14 cellular contexts compared by ENCODE assay signal in genomic region chr22:19820880-19821522, GRCh38. TPM values are rescaled to one million over a fixed set of nuclear protein-coding genes. Genes with fewer than 3 reads are reported as not detected.
DNase-seq lines count a peak whose midpoint lies in the region; ATAC-seq and TF ChIP-seq lines count a peak whose summit lies in the region.
"Had no signal": no experiment of that assay in that cellular context is flagged by ENCODE, and none has a peak within 500 bp of the region (broad histone marks: within the 10 kb centered on the region; RNA-seq: fewer than 3 reads in every experiment).

No MANE protein-coding gene starts in this region.

- TF ChIP-seq POLR2A in IMR-90 (IDR thresholded peaks at IDR 0.05; ENCODE audit: low read depth, low read length) = no peak

- no peak overlapping the region for H2AK9ac ChIP-seq in IMR-90 (replicated peaks; ENCODE audit: low read depth, low read length, poor library complexity)

- H3K9ac ChIP-seq in BLaER1 treated with 17β-estradiol and CSF1 and Interleukin-3, amounts not matched to agents 10 nM and 100 nM = peak overlapping the region in 5 of 11 experiments; percentile 22 to 78 (median 75); a peak in 9 of 22 replicates
- no peak overlapping the region for H3K9ac ChIP-seq in IMR-90 (ENCODE audit: low read depth, low read length)

- dilution Hi-C loops in IMR-90 (cut with HindIII; ENCODE audit: low sequenced_read_pairs, unreplicated experiment) = no loop called here

- no peak overlapping the region for H3K18ac ChIP-seq in IMR-90 (ENCODE audit: low read depth, low read length)

- no peak overlapping the region for H3K14ac ChIP-seq in IMR-90 (replicated peaks; ENCODE audit: low read depth, low read length)

- H4K20me1 ChIP-seq in BLaER1 treated with 17β-estradiol and CSF1 and Interleukin-3, amounts not matched to agents 10 nM and 100 nM = peaks cover 0 to 91% (median 34%) of the 10 kb centered on the region in 11 experiments; a peak in 14 of 22 replicates
- H4K20me1 ChIP-seq in IMR-90 (ENCODE audit: insufficient read depth, low read length) = no peaks in the 10 kb centered on the region; the same call in 1 of the 2 replicates

- no peak overlapping the region for H3K4me3 ChIP-seq in BLaER1 treated with 17β-estradiol and CSF1 and Interleukin-3, amounts not matched to agents 10 nM and 100 nM
- no peak overlapping the region for H3K4me3 ChIP-seq in IMR-90 (ENCODE audit: insufficient read depth, low read depth, low read length)
- H3K4me3 ChIP-seq in choroid plexus epithelial cell (ENCODE audit: low read depth, low read length) = no peak overlapping the region
- H3K4me3 ChIP-seq: PC-9 had no signal

- 0 out of 2 replicates have a peak, but pooled peaks cover 3% of the 10 kb centered on the region for H3K9me1 ChIP-seq in IMR-90 (ENCODE audit: insufficient read depth, low read length)

- H3K4me2 ChIP-seq in BLaER1 treated with 17β-estradiol and CSF1 and Interleukin-3, amounts not matched to agents 10 nM and 100 nM = peak overlapping the region in 9 of 11 experiments; percentile 35 to 95 (median 90); a peak in 18 of 22 replicates
- H3K4me2 ChIP-seq in IMR-90 (ENCODE audit: low read depth, low read length) = no peak overlapping the region
- H3K4me2 ChIP-seq: PC-9 had no signal

- intact Hi-C loops in IMR-90 (cut with micrococcal nuclease) = no loop called here

- no peak overlapping the region for H3K56ac ChIP-seq in IMR-90 (ENCODE audit: extremely low read depth, insufficient read depth, low read length)

- BruUV-seq in IMR-90 (replicated peaks; lab: Mats Ljungman, UMichigan) = no TSS peak

- peak overlapping the region in 4 of 11 experiments; percentile 85 to 88 (median 86); a peak in 6 of 22 replicates for H3K27ac ChIP-seq in BLaER1 treated with 17β-estradiol and CSF1 and Interleukin-3, amounts not matched to agents 10 nM and 100 nM
- H3K27ac ChIP-seq in IMR-90 (ENCODE audit: insufficient read depth, low read length) = no peak overlapping the region
- H3K27ac ChIP-seq: PC-9, VCaP had no signal

- WGBS in IMR-90 (ENCODE audit: extremely low coverage in 2 of 2, insufficient read length in 1 of 2), 2 experiments = 88% methylated on average over 8 of the region's 18 CpGs; no CpG with 5 or more reads in 1 of the 2 experiments

- CTCF ChIA-PET in IMR-90 (lab: Yijun Ruan, JAX) = no interaction called here

- H3K9me3 Mint-ChIP-seq in immature natural killer cell = no peaks in the 10 kb centered on the region
- H3K9me3 Mint-ChIP-seq: activated naive CD4-positive, alpha-beta T cell treated with anti-CD3 and anti-CD28 coated beads, Interleukin-2, amount 50 U/mL, for 24 hours; naive B cell had no signal

- ATAC-seq in IMR-90 (ENCODE audit: low read depth) (no peak), GM19455 (IDR thresholded peaks at IDR 0.05; ENCODE audit: unreplicated experiment) (no peak)

- no peak overlapping the region for H2BK120ac ChIP-seq in IMR-90 (ENCODE audit: low read depth, low read length)

- no peaks in the 10 kb centered on the region for H3K4me1 Mint-ChIP-seq in immature natural killer cell

- H3K23ac ChIP-seq in IMR-90 (ENCODE audit: low read depth, low read length) = no peak overlapping the region

- TF ChIP-seq RAD21 in IMR-90 (IDR thresholded peaks at IDR 0.05; ENCODE audit: low read length) = no peak

- H3K4me1 ChIP-seq in BLaER1 treated with 17β-estradiol and CSF1 and Interleukin-3, amounts not matched to agents 10 nM and 100 nM = peaks cover 35 to 99% (median 88%) of the 10 kb centered on the region in 10 experiments
- H3K4me1 ChIP-seq in IMR-90 (ENCODE audit: control insufficient read depth, insufficient read depth, low read length) = no peaks in the 10 kb centered on the region

- H3K27ac Mint-ChIP-seq in immature natural killer cell = no peak overlapping the region
- H3K27ac Mint-ChIP-seq: activated naive CD4-positive, alpha-beta T cell treated with anti-CD3 and anti-CD28 coated beads, Interleukin-2, amount 50 U/mL, for 24 hours; naive B cell had no signal

- H3K9me3 ChIP-seq in BLaER1 treated with 17β-estradiol and CSF1 and Interleukin-3, amounts not matched to agents 10 nM and 100 nM (replicated peaks in 1 of 11) = peaks cover 0 to 5% (median 2%) of the 10 kb centered on the region in 11 experiments; a peak in 14 of 22 replicates
- H3K9me3 ChIP-seq in IMR-90 (ENCODE audit: control insufficient read depth, insufficient read depth, low read length) = no peaks in the 10 kb centered on the region

- H4K8ac ChIP-seq in IMR-90 (ENCODE audit: low read depth in 2 of 2, low read length in 2 of 2) = no peak overlapping the region

- H2AFZ ChIP-seq in IMR-90 (replicated peaks; ENCODE audit: low read length, poor library complexity) = peak overlapping the region; percentile 32
- H2AFZ ChIP-seq: PC-9 had no signal

- no peak overlapping the region for H2AK5ac ChIP-seq in IMR-90 (ENCODE audit: low read depth, low read length)

- no peak overlapping the region for H2BK5ac ChIP-seq in IMR-90 (ENCODE audit: low read depth, low read length, poor library complexity, severe bottlenecking)

- in situ Hi-C loops in IMR-90 (cut with MboI; ENCODE audit: low sequenced_read_pairs) = no loop called here

- H4K91ac ChIP-seq in IMR-90 (ENCODE audit: insufficient read depth, low read depth, low read length) = no peak overlapping the region

- peaks cover 1 to 4% of the 10 kb centered on the region in 2 experiments; a peak in 2 of 4 replicates for H3K79me1 ChIP-seq in IMR-90 (ENCODE audit: low read depth in 1 of 2, low read length in 2 of 2)

- no peak overlapping the region for H3K4ac ChIP-seq in IMR-90 (ENCODE audit: low read depth, low read length)

- no peak overlapping the region for H2BK20ac ChIP-seq in IMR-90 (ENCODE audit: low read depth, low read length)

- no peaks in the 10 kb centered on the region for H3K27me3 ChIP-seq in BLaER1 treated with 17β-estradiol and CSF1 and Interleukin-3, amounts not matched to agents 10 nM and 100 nM
- no peaks in the 10 kb centered on the region for H3K27me3 ChIP-seq in IMR-90 (ENCODE audit: control insufficient read depth, insufficient read depth, low read length)

- peaks cover 0 to 5% (median 0%) of the 10 kb centered on the region in 11 experiments; a peak in 3 of 22 replicates for H3K36me3 ChIP-seq in BLaER1 treated with 17β-estradiol and CSF1 and Interleukin-3, amounts not matched to agents 10 nM and 100 nM
- no peaks in the 10 kb centered on the region for H3K36me3 ChIP-seq in IMR-90 (ENCODE audit: control insufficient read depth, insufficient read depth, low read length)

- H4K5ac ChIP-seq in IMR-90 (ENCODE audit: low read depth, low read length) = no peak overlapping the region

- POLR2A ChIA-PET in IMR-90 (lab: Charles Lee; ENCODE audit: unreplicated experiment) = no interaction called here

- no peak for TF ChIP-seq CTCF in IMR-90 (conservative IDR thresholded peaks at IDR 0.05; ENCODE audit: low read depth, low read length)
- peak; percentile 29 for TF ChIP-seq CTCF in choroid plexus epithelial cell (conservative IDR thresholded peaks at IDR 0.05; ENCODE audit: low read depth, low read length)

- H3K36me3 Mint-ChIP-seq in immature natural killer cell = peaks cover 0 to 4% (median 0%) of the 10 kb centered on the region in 3 donors
- H3K36me3 Mint-ChIP-seq: activated naive CD4-positive, alpha-beta T cell treated with anti-CD3 and anti-CD28 coated beads, Interleukin-2, amount 50 U/mL, for 24 hours; naive B cell had no signal

- no peak overlapping the region for H3K4me3 Mint-ChIP-seq in immature natural killer cell
- H3K4me3 Mint-ChIP-seq: activated naive CD4-positive, alpha-beta T cell treated with anti-CD3 and anti-CD28 coated beads, Interleukin-2, amount 50 U/mL, for 24 hours; naive B cell had no signal

- no peaks in the 10 kb centered on the region for H3K27me3 Mint-ChIP-seq in immature natural killer cell (ENCODE audit: low read depth in 3 of 3)
- H3K27me3 Mint-ChIP-seq: activated naive CD4-positive, alpha-beta T cell treated with anti-CD3 and anti-CD28 coated beads, Interleukin-2, amount 50 U/mL, for 24 hours had no signal

- H2BK15ac ChIP-seq in IMR-90 (ENCODE audit: low read depth, low read length) = no peak overlapping the region

- DNase-seq in IMR-90 = no peak
- DNase-seq in choroid plexus epithelial cell (ENCODE audit: low read depth) = no peak
- DNase-seq in mucosa of gallbladder (ENCODE audit: low spot score) = peak; percentile 9
- no peak for DNase-seq in KG1 (lab: John Stamatoyannopoulos, UW)
- DNase-seq in activated T-cell treated with anti-CD3 and anti-CD28 coated beads for 4 hours = no peak
- DNase-seq in immature natural killer cell = no peak
- DNase-seq: foreskin melanocyte, naive B cell, NCI-H146, PC-9 had no signal

TF ChIP-seq in IMR-90, 13 proteins besides CTCF, POLR2A, EP300 and RAD21 (continues in another document):
- TF ChIP-seq BHLHE40 (IDR thresholded peaks at IDR 0.05; ENCODE audit: low read depth, low read length) (no peak), CHD1 (IDR thresholded peaks at IDR 0.05; ENCODE audit: low read depth, low read length) (no peak), MXI1 (IDR thresholded peaks at IDR 0.05; ENCODE audit: borderline replicate concordance, low read depth, low read length) (no peak), RCOR1 (IDR thresholded peaks at IDR 0.05; ENCODE audit: insufficient replicate concordance, low read length) (no peak), MAFK (IDR thresholded peaks at IDR 0.05; ENCODE audit: low read depth, low read length) (no peak), FOS (IDR thresholded peaks at IDR 0.05; ENCODE audit: low read depth, low read length) (no peak), ELK1 (IDR thresholded peaks at IDR 0.05; ENCODE audit: borderline replicate concordance, low read depth, low read length) (no peak), SMC3 (IDR thresholded peaks at IDR 0.05; ENCODE audit: low read depth, low read length) (no peak)

RNA-seq across cellular contexts. Expression of gene GNB1L, which starts 33.7 kb away (rescaled TPM):
- 1.7 and 2.5 TPM in 2 replicates for total RNA-seq in IMR-90 (2012; rRNA removed)
- 4.4 and 5.5 TPM in 2 replicates for polyA plus RNA-seq in IMR-90 (2012; rRNA removed)
- 5.3 and 8.3 TPM in 2 replicates for polyA plus RNA-seq in IMR-90 (2012; cell fraction: cytosol; rRNA removed)
- polyA plus RNA-seq in IMR-90 (2012; cell fraction: nucleus; rRNA removed; ENCODE audit: low replicate concordance) = 3.5 and 12.3 TPM in 2 replicates
- 6.2 TPM for total RNA-seq in mucosa of gallbladder
- 10 to 100 TPM; 19.1 to 30.6 (median 20.3) TPM for polyA plus RNA-seq in immature natural killer cell

RNA-seq across cellular contexts. Expression of gene RTL10, which starts 33.7 kb away (rescaled TPM):
- 8.6 TPM in 2 replicates for total RNA-seq in IMR-90 (2012; rRNA removed)
- polyA plus RNA-seq in IMR-90 (2012; rRNA removed) = 12.1 and 14.0 TPM in 2 replicates
- 8.4 and 9.2 TPM in 2 replicates for polyA plus RNA-seq in IMR-90 (2012; cell fraction: cytosol; rRNA removed)
- polyA plus RNA-seq in IMR-90 (2012; cell fraction: nucleus; rRNA removed; ENCODE audit: low replicate concordance) = 24.4 and 41.2 TPM in 2 replicates
- 18.4 TPM for total RNA-seq in mucosa of gallbladder
- polyA plus RNA-seq in immature natural killer cell = 1 to 10 TPM; 1.5 to 8.1 (median 4.5) TPM
